ENCODE assay signal across 8 cellular contexts in the genomic region with DNA sequence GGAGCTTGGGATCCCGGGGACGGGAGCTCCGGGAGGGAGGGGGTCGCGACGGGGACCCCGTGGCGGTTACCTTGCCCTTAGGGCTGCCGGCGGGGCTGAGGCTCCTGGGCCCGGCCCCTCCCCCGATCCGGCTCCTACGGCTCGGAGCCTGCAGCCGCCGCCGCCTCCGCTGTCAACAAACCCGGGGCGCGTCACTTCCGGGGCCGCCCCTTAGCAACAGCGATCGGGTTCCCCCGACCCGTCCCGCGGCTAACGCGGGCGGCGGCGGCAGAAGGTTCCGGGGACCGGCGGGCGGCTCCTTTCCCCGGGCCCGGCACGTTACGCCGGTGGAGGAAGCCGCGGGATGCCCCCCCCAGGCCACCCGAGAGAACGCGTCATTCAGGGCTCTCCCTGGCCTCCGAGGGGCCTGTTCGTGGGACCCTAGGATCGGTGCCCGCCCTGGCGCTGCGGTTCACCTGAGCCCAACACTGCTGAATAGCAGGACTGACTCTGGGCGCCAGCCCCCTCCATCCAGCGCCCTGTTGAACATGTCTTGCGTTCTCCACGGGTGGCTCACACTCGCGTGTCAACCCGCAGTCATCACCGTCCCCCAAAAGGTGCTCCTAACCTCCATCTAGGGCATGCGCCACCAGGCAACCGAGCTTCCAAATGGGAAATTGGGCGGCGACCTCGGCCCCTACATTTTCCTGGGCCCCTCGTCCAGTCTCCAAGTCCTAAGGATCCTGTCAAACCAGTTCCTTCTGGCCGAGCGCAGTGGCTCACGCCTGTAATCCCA. TPM values are rescaled to one million over a fixed set of nuclear protein-coding genes. Genes with fewer than 3 reads are reported as not detected.
A peak's percentile ranks its signal among the peaks of the same experiment; 100 is the strongest.
DNase-seq lines count a peak whose midpoint lies in the region; ATAC-seq lines count a peak whose summit lies in the region.

Gene ZER1, minus strand, starts transcription at position 183 of the 775 bp plus-strand sequence. CDS start 16,362 bp downstream, outside the sequence.

- peak within 1 kb of the TSS; percentile 97 for H3K4me3 ChIP-seq in naive thymus-derived CD4-positive, alpha-beta T cell (ENCODE audit: low read length)

- H3K4me1 Mint-ChIP-seq in naive thymus-derived CD4-positive, alpha-beta T cell, result peaks cover 21 to 40% (median 39%) of the 10 kb centered on the region in 7 donors
- H3K4me1 Mint-ChIP-seq in stimulated activated memory B cell treated with anti-CD40 and anti-IgM and Interleukin-4, amounts not matched to agents 10 μg/mL and 1 μg/mL and 100 μg/mL, for 72 hours, result peaks cover 39% of the 10 kb centered on the region

- peak within 1 kb of the TSS; percentile 93 to 100 (median 100) for H3K27ac Mint-ChIP-seq in naive thymus-derived CD4-positive, alpha-beta T cell
- H3K27ac Mint-ChIP-seq in stimulated activated memory B cell treated with anti-CD40 and anti-IgM and Interleukin-4, amounts not matched to agents 10 μg/mL and 1 μg/mL and 100 μg/mL, for 72 hours, result peak within 1 kb of the TSS; percentile 88

- peaks cover 7 to 12% of the 10 kb centered on the region in 2 donors for H3K4me1 ChIP-seq in naive thymus-derived CD4-positive, alpha-beta T cell (ENCODE audit: control insufficient read depth in 2 of 2, insufficient read depth in 2 of 2, low read length in 2 of 2)

- H3K36me3 Mint-ChIP-seq in naive thymus-derived CD4-positive, alpha-beta T cell, result peaks cover 0 to 14% (median 5%) of the 10 kb centered on the region in 5 donors
- peaks cover 17% of the 10 kb centered on the region for H3K36me3 Mint-ChIP-seq in stimulated activated memory B cell treated with anti-CD40 and anti-IgM and Interleukin-4, amounts not matched to agents 10 μg/mL and 1 μg/mL and 100 μg/mL, for 72 hours

- peak within 1 kb of the TSS; percentile 95 to 99 (median 98) for H3K4me3 Mint-ChIP-seq in naive thymus-derived CD4-positive, alpha-beta T cell
- peak within 1 kb of the TSS; percentile 89 for H3K4me3 Mint-ChIP-seq in stimulated activated memory B cell treated with anti-CD40 and anti-IgM and Interleukin-4, amounts not matched to agents 10 μg/mL and 1 μg/mL and 100 μg/mL, for 72 hours

- CTCF ChIA-PET in naive thymus-derived CD4-positive, alpha-beta T cell (lab: Charles Lee), result interaction anchor here (1.1 kb wide), 1 partner anchor 21 kb away, joined by 3 read pairs; no protein-coding TSS in a partner anchor

- DNase-seq in DMS153 treated with DMSO at 0.1 percent for 48 hours (lab: John Stamatoyannopoulos, UW; ENCODE audit: unreplicated experiment), result peak; percentile 82
- peak; percentile 95 for DNase-seq in RKO (ENCODE audit: low spot score)
- peak; percentile 91 for DNase-seq in activated T-helper 1 cell treated with Interleukin-2 at 50 U/mL for 16 hours (ENCODE audit: low read depth)
- DNase-seq in fibroblast of gingiva (ENCODE audit: low read depth), result peak; percentile 86
- DNase-seq in naive thymus-derived CD4-positive, alpha-beta T cell, result peak; percentile 92 to 98 (median 95)

- no peaks in the 10 kb centered on the region for H3K36me3 ChIP-seq in KOPT-K1 (ENCODE audit: insufficient read depth, low read length)
- H3K36me3 ChIP-seq in naive thymus-derived CD4-positive, alpha-beta T cell (ENCODE audit: control insufficient read depth in 2 of 3, insufficient read depth in 3 of 3, low read length in 3 of 3), result peaks cover 0 to 14% (median 0%) of the 10 kb centered on the region in 3 experiments

- H3K9me3 ChIP-seq in KOPT-K1 (ENCODE audit: insufficient read depth, low read length, poor library complexity, severe bottlenecking), result peaks cover 10% of the 10 kb centered on the region
- H3K9me3 ChIP-seq in naive thymus-derived CD4-positive, alpha-beta T cell (ENCODE audit: control insufficient read depth in 2 of 3, low read length in 3 of 3), result peaks cover 0 to 5% (median 0%) of the 10 kb centered on the region in 3 experiments

- H3K9me3 Mint-ChIP-seq in naive thymus-derived CD4-positive, alpha-beta T cell, result peaks cover 0 to 4% (median 0%) of the 10 kb centered on the region in 11 donors
- peaks cover 6% of the 10 kb centered on the region for H3K9me3 Mint-ChIP-seq in stimulated activated memory B cell treated with anti-CD40 and anti-IgM and Interleukin-4, amounts not matched to agents 10 μg/mL and 1 μg/mL and 100 μg/mL, for 72 hours

- H3K27me3 ChIP-seq in naive thymus-derived CD4-positive, alpha-beta T cell (ENCODE audit: control insufficient read depth in 2 of 2, insufficient read depth in 2 of 2, low read length in 2 of 2), result no peaks in the 10 kb centered on the region

- peak within 1 kb of the TSS; percentile 71 for H3K27ac ChIP-seq in KOPT-K1 (ENCODE audit: low read depth, low read length, poor library complexity, severe bottlenecking)
- peak within 1 kb of the TSS; percentile 93 for H3K27ac ChIP-seq in naive thymus-derived CD4-positive, alpha-beta T cell (ENCODE audit: low read depth, low read length)

- no peaks in the 10 kb centered on the region for H3K27me3 Mint-ChIP-seq in naive thymus-derived CD4-positive, alpha-beta T cell
- no peaks in the 10 kb centered on the region for H3K27me3 Mint-ChIP-seq in stimulated activated memory B cell treated with anti-CD40 and anti-IgM and Interleukin-4, amounts not matched to agents 10 μg/mL and 1 μg/mL and 100 μg/mL, for 72 hours

- intact Hi-C loops in naive thymus-derived CD4-positive, alpha-beta T cell (cut with micrococcal nuclease), result loop anchor here (1.0 to 5.0 kb wide), 15 partner anchors 15 to 495 kb away; partner anchors contain the start of genes DYNC2I2 (in 2 of the 2), ENDOG (in 2 of the 2), LRRC8A (in 2 of the 2) and TBC1D13 (in 2 of the 2)

- ATAC-seq in GM21737 (IDR thresholded peaks at IDR 0.05; ENCODE audit: unreplicated experiment), result peak; percentile 92
- ATAC-seq in naive thymus-derived CD4-positive, alpha-beta T cell, result peak; percentile 97
- peak; percentile 98 for ATAC-seq in stimulated activated memory B cell treated with anti-CD40 and anti-IgM and Interleukin-4, amounts not matched to agents 10 μg/mL and 1 μg/mL and 100 μg/mL, for 72 hours

- POLR2A ChIA-PET in naive thymus-derived CD4-positive, alpha-beta T cell (lab: Charles Lee), result interaction anchor here (0.5 to 3.3 kb wide), 19 partner anchors 9 to 401 kb away, joined by 3 to 31 read pairs (median 5); partner anchors contain the start of genes ENDOG, MIGA2, SET and TBC1D13

RNA-seq across cellular contexts. Expression of gene ZER1, which starts in this region (rescaled TPM):
- total RNA-seq in naive thymus-derived CD4-positive, alpha-beta T cell, result 10 to 100 TPM; 22.7 to 51.2 (median 34.7) TPM
- 10 to 100 TPM; 37.6 to 57.7 TPM for polyA plus RNA-seq in naive thymus-derived CD4-positive, alpha-beta T cell

Comparison
In these comparisons a context has a peak if more than half of its experiments do, and no peak if none do; other contexts are left out.
1. Peak in every context shown above with its lines: DNase-seq, ATAC-seq, H3K4me3 ChIP-seq and H3K27ac ChIP-seq.